ENCODE assay signal across 8 cellular contexts in genomic region chr17:48908853-48909394, GRCh38. TPM values are rescaled to one million over a fixed set of nuclear protein-coding genes. Genes with fewer than 3 reads are reported as not detected.
DNase-seq lines count a peak whose midpoint lies in the region; ATAC-seq and TF ChIP-seq lines count a peak whose summit lies in the region.

No MANE protein-coding gene starts in this region.

- H3K27me3 ChIP-seq in heart left ventricle (no peaks in the 10 kb centered on the region), upper lobe of right lung (no peaks in the 10 kb centered on the region)

- no peak for TF ChIP-seq CTCF in heart left ventricle (IDR thresholded peaks at IDR 0.05)
- no peak for TF ChIP-seq CTCF in upper lobe of right lung (IDR thresholded peaks at IDR 0.05)

- TF ChIP-seq POLR2A in heart left ventricle (IDR thresholded peaks at IDR 0.05): no peak

- H3K27ac Mint-ChIP-seq in activated naive CD8-positive, alpha-beta T cell treated with anti-CD3 and anti-CD28 coated beads, Interleukin-2, amount 50 U/mL, for 24 hours: peak overlapping the region; percentile 96

- peaks cover 54% of the 10 kb centered on the region for H3K4me1 Mint-ChIP-seq in activated naive CD8-positive, alpha-beta T cell treated with anti-CD3 and anti-CD28 coated beads, Interleukin-2, amount 50 U/mL, for 24 hours

- H3K36me3 ChIP-seq in heart left ventricle (peaks cover 0 to 40% (median 33%) of the 10 kb centered on the region in 9 donors), upper lobe of right lung (peaks cover 32% of the 10 kb centered on the region)

- ATAC-seq in activated naive CD8-positive, alpha-beta T cell treated with anti-CD3 and anti-CD28 coated beads, Interleukin-2, amount 50 U/mL, for 24 hours: peak; percentile 60
- ATAC-seq in heart left ventricle (peak; percentile 21 to 69 (median 58)), upper lobe of right lung (peak; percentile 56)

- peak overlapping the region; percentile 98 for H3K4me3 Mint-ChIP-seq in activated naive CD8-positive, alpha-beta T cell treated with anti-CD3 and anti-CD28 coated beads, Interleukin-2, amount 50 U/mL, for 24 hours

- peak overlapping the region; percentile 52 to 98 (median 94) for H3K27ac ChIP-seq in heart left ventricle
- H3K27ac ChIP-seq in upper lobe of right lung: peak overlapping the region; percentile 89

- peaks cover 41% of the 10 kb centered on the region for H3K36me3 Mint-ChIP-seq in activated naive CD8-positive, alpha-beta T cell treated with anti-CD3 and anti-CD28 coated beads, Interleukin-2, amount 50 U/mL, for 24 hours (ENCODE audit: low read depth)

- no peaks in the 10 kb centered on the region for H3K27me3 Mint-ChIP-seq in activated naive CD8-positive, alpha-beta T cell treated with anti-CD3 and anti-CD28 coated beads, Interleukin-2, amount 50 U/mL, for 24 hours

- DNase-seq in Daoy (ENCODE audit: low read depth) (peak; percentile 92), HCEC 1CT (peak; percentile 70), MV-4-11 (lab: John Stamatoyannopoulos, UW) (peak; percentile 61), SW 1271 (lab: John Stamatoyannopoulos, UW) (peak; percentile 65 to 89), heart left ventricle (peak; percentile 83 to 90 (median 83)), posterior vena cava (ENCODE audit: low spot score) (peak; percentile 92), upper lobe of right lung (peak; percentile 89)
- DNase-seq in activated naive CD8-positive, alpha-beta T cell treated with anti-CD3 and anti-CD28 coated beads, Interleukin-2, amount 50 U/mL, for 24 hours: peak; percentile 95

- 2 to 3% (median 2%) methylated on average over 29 to 36 of the region's 36 CpGs for WGBS in heart left ventricle, 4 donors

- H3K4me1 ChIP-seq in heart left ventricle (peaks cover 0 to 51% (median 27%) of the 10 kb centered on the region in 12 donors), upper lobe of right lung (peaks cover 19% of the 10 kb centered on the region)

- intact Hi-C loops in heart left ventricle (cut with DNase I): loop anchor here in 5 of 10 donors (1.0 to 10.0 kb wide), 4 partner anchors 16 to 126 kb away; partner anchors contain the start of genes ATP5MC1 (in 5 of the 5) and SNF8 (in 2 of the 5)
- intact Hi-C loops in posterior vena cava (cut with DNase I): loop anchor here in 1 of 2 donors (10.0 kb wide), 1 partner anchor 126 kb away; no protein-coding TSS in a partner anchor
- intact Hi-C loops in upper lobe of right lung (cut with DNase I): no loop called here

- no peaks in the 10 kb centered on the region for H3K9me3 Mint-ChIP-seq in activated naive CD8-positive, alpha-beta T cell treated with anti-CD3 and anti-CD28 coated beads, Interleukin-2, amount 50 U/mL, for 24 hours

- H3K9me3 ChIP-seq in heart left ventricle: no peaks in the 10 kb centered on the region
- H3K9me3 ChIP-seq in upper lobe of right lung: no peaks in the 10 kb centered on the region

- H3K4me3 ChIP-seq in heart left ventricle (peak overlapping the region; percentile 57 to 99 (median 87)), upper lobe of right lung (peak overlapping the region; percentile 70)

RNA-seq across cellular contexts. Expression of gene UBE2Z, which starts 0.7 kb away (rescaled TPM):
- total RNA-seq in Daoy (2014; rRNA removed; shearing (Covaris generic)): 65.3 and 66.0 TPM in 2 replicates
- total RNA-seq in heart left ventricle (10 to 100 TPM; 31.1 to 59.0 (median 41.0) TPM), posterior vena cava (10 to 100 TPM; 53.3 to 60.2 TPM), upper lobe of right lung (61.3 TPM)
- 10 to 100 TPM; 19.3 to 56.8 TPM for polyA plus RNA-seq in heart left ventricle

RNA-seq across cellular contexts. Expression of gene ATP5MC1, which starts 16.3 kb away (rescaled TPM):
- total RNA-seq in Daoy (2014; rRNA removed; shearing (Covaris generic)): 91.6 and 105 TPM in 2 replicates
- total RNA-seq in heart left ventricle (1,000 to 10,000 TPM in 1 of 9 donors, 100 to 1,000 TPM in 8; 225 to 1,147 (median 370) TPM), posterior vena cava (10 to 100 TPM; 53.5 to 60.9 TPM), upper lobe of right lung (39.8 TPM)
- polyA plus RNA-seq in heart left ventricle: 1,000 to 10,000 TPM in 1 of 2 donors, 100 to 1,000 TPM in 1; 638 to 1,709 TPM

RNA-seq across cellular contexts. Expression of gene SNF8, which starts 35.7 kb away (rescaled TPM):
- total RNA-seq in Daoy (2014; rRNA removed; shearing (Covaris generic)): 43.2 and 64.9 TPM in 2 replicates
- total RNA-seq in heart left ventricle (100 to 1,000 TPM in 4 of 9 donors, 10 to 100 TPM in 5; 66.9 to 122 (median 96.1) TPM), posterior vena cava (10 to 100 TPM; 71.3 to 80.3 TPM), upper lobe of right lung (78.0 TPM)
- 100 to 1,000 TPM; 143 to 144 TPM for polyA plus RNA-seq in heart left ventricle

RNA-seq across cellular contexts. Expression of gene GIP, which starts 59.5 kb away (rescaled TPM):
- total RNA-seq in Daoy (2014; rRNA removed; shearing (Covaris generic)): not detected in 2 replicates
- total RNA-seq in heart left ventricle (not detected), posterior vena cava (not detected), upper lobe of right lung (not detected)
- not detected for polyA plus RNA-seq in heart left ventricle

Comparison
In these comparisons a context has a peak if more than half of its experiments do, and no peak if none do; other contexts are left out.
1. Peak in every context shown above with its lines: DNase-seq, ATAC-seq, H3K4me3 ChIP-seq and H3K27ac ChIP-seq.